ENCODE assay signal across 4 cellular contexts in genomic region chr18:60422306-60422705, GRCh38. TPM values are rescaled to one million over a fixed set of nuclear protein-coding genes. Genes with fewer than 3 reads are reported as not detected.
"Had no signal": no experiment of that assay in that cellular context is flagged by ENCODE, and none has a peak within 500 bp of the region (broad histone marks: within the 10 kb centered on the region; RNA-seq: fewer than 3 reads in every experiment).

No MANE protein-coding gene starts in this region.

RNA-seq across cellular contexts. Expression of gene MC4R, which starts 49.7 kb away (rescaled TPM):
- total RNA-seq: GM23338, H1, H9, HFFc6 had no signal
